In the genomic region with DNA sequence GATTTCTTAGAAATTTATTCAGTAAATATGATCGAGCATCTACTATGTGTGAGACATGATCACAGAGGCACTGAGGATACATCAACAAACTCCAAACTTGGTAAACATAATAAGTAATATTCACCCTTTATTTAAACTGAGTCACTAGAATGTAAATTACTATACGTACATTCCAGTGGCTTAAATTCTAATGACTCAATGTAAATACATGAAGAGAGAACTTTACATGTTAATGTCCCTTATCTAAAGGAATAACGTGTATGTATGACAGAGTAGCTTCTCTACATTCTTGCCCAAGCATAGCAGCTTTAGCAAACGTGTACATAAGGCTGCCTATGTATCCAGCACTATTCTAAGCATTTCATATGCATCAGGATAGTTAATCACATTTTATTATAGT, we compare ENCODE assay signal across 25 cellular contexts.
"Had no signal": no experiment of that assay in that cellular context is flagged by ENCODE, and none has a peak within 500 bp of the region (broad histone marks: within the 10 kb centered on the region; RNA-seq: fewer than 3 reads in every experiment).

No MANE protein-coding gene starts in this region.

- H3K27me3 ChIP-seq: adrenal gland, SJSA1 had no signal

- H3K27ac ChIP-seq: adrenal gland, SJSA1, VCaP had no signal

- H3K4me3 ChIP-seq: adrenal gland, SJSA1 had no signal

- DNase-seq: activated CD4-positive, alpha-beta T cell treated with anti-CD3 and anti-CD28 coated beads for 48 hours; activated CD4-positive, alpha-beta T cell treated with anti-CD3 and anti-CD28 coated beads, Interleukin-2, amount 50 U/mL, for 4 hours; activated CD8-positive, alpha-beta memory T cell treated with anti-CD3 and anti-CD28 coated beads, Interleukin-2, amount 50 U/mL, for 48 hours; activated CD8-positive, alpha-beta T cell treated with anti-CD3 and anti-CD28 coated beads, Interleukin-2, amount 10 ng/mL, durations not matched to agents 7 days and 5 days; activated naive CD4-positive, alpha-beta T cell treated with anti-CD3 and anti-CD28 coated beads, Interleukin-2, amount 50 U/mL, for 16 hours; activated naive CD8-positive, alpha-beta T cell treated with anti-CD3 and anti-CD28 coated beads, Interleukin-2, amount 10 ng/mL, durations not matched to agents 7 days and 5 days; activated T-cell treated with anti-CD3 and anti-CD28 coated beads, Interleukin-2, amount 50 U/mL, for 1 hour; adrenal gland; anterior cingulate cortex; central memory CD4-positive, alpha-beta T cell; KG1; NCI-H1092; NCI-H1417; NCI-H1930; NCI-H2171 treated with DMSO at 0.1 percent for 48 hours; NCI-H226; NCI-H526; NCI-H82; RPMI8226; SHP77; T-helper 17 cell; T1000 had no signal

- H3K9me3 ChIP-seq: adrenal gland, SJSA1 had no signal

- H3K4me1 ChIP-seq: adrenal gland, SJSA1 had no signal

- H3K36me3 ChIP-seq: adrenal gland, SJSA1 had no signal

- ATAC-seq: activated CD8-positive, alpha-beta T cell treated with anti-CD3 and anti-CD28 coated beads, Interleukin-2, amount 10 ng/mL, durations not matched to agents 7 days and 5 days; SK-N-SH treated with all-trans-retinoic acid at 6 μM for 48 hours; T-helper 17 cell had no signal
